In genomic region chr2:216242365-216242764, GRCh38 we compare ENCODE assay signal across 20 cellular contexts.
DNase-seq lines count a peak whose midpoint lies in the region; ATAC-seq, FAIRE-seq and TF ChIP-seq lines count a peak whose summit lies in the region.
"Had no signal": no experiment of that assay in that cellular context is flagged by ENCODE, and none has a peak within 500 bp of the region (broad histone marks: within the 10 kb centered on the region; RNA-seq: fewer than 3 reads in every experiment).

No MANE protein-coding gene starts in this region.

- peaks cover 2 to 10% of the 10 kb centered on the region in 2 donors for H3K4me1 ChIP-seq in neuronal stem cell (ENCODE audit: control insufficient read depth in 2 of 2, insufficient read depth in 1 of 2, low read depth in 1 of 2, low read length in 2 of 2)

- peak overlapping the region; percentile 14 for H3K27ac ChIP-seq in neuronal stem cell (replicated peaks; ENCODE audit: low read length)
- H3K27ac ChIP-seq: skin epidermis, VCaP had no signal

- peaks cover 0 to 4% (median 0%) of the 10 kb centered on the region in 3 experiments for H3K27me3 ChIP-seq in neuronal stem cell (ENCODE audit: control insufficient read depth in 3 of 3, insufficient read depth in 3 of 3, low read depth in 1 of 3, low read length in 3 of 3)

- FAIRE-seq in H54 (lab: Jason Lieb, UNC): no peak
- FAIRE-seq: G401.6, urothelium cell line had no signal

- H3K4me3 ChIP-seq in neuronal stem cell (ENCODE audit: low read length in 2 of 2): no peak overlapping the region
- H3K4me3 ChIP-seq: skin epidermis had no signal

- peak in 2 of 3 experiments; percentile 38 to 67 for DNase-seq in NCI-H1417 (lab: John Stamatoyannopoulos, UW)
- DNase-seq in NCI-H1417 treated with DMSO at 0.1 percent for 48 hours (lab: John Stamatoyannopoulos, UW): no peak
- DNase-seq in NCI-H146 (lab: John Stamatoyannopoulos, UW): peak; percentile 92
- peak; percentile 33 for DNase-seq in SK-N-DZ (ENCODE audit: low spot score)
- no peak for DNase-seq in neuronal stem cell (ENCODE audit: low spot score)
- no peak for DNase-seq in GM19238 (ENCODE audit: insufficient read length, low spot score)
- DNase-seq in H54 (ENCODE audit: insufficient read length, low spot score): no peak
- DNase-seq: 8988T; activated naive CD4-positive, alpha-beta T cell; CD4-positive, alpha-beta memory T cell; KBM-7; mesenchymal stem cell; NCI-H1930; OCI-M1; stimulated activated naive CD4-positive, alpha-beta T cell had no signal

- H2BK12ac ChIP-seq in neuronal stem cell (ENCODE audit: low read length): peak overlapping the region; percentile 63

- H2BK120ac ChIP-seq in neuronal stem cell (ENCODE audit: low read depth, low read length): no peak overlapping the region

- no peak overlapping the region for H3K9ac ChIP-seq in neuronal stem cell (ENCODE audit: low read depth, low read length, poor library complexity)

- H3K4me2 ChIP-seq in neuronal stem cell (ENCODE audit: insufficient read depth, low read length, poor library complexity, severe bottlenecking): no peak overlapping the region

- H3K4ac ChIP-seq in neuronal stem cell (ENCODE audit: low read length): no peak overlapping the region

- H3K14ac ChIP-seq in neuronal stem cell (ENCODE audit: low read length): no peak overlapping the region

- no peaks in the 10 kb centered on the region for H3K79me1 ChIP-seq in neuronal stem cell (ENCODE audit: low read depth, low read length)

- no peak overlapping the region for H4K91ac ChIP-seq in neuronal stem cell (ENCODE audit: low read depth, low read length, poor library complexity)

- TF ChIP-seq POLR2A in H54 (IDR thresholded peaks at IDR 0.05; ENCODE audit: low read depth, low read length): no peak

- no peak overlapping the region for H3K23ac ChIP-seq in neuronal stem cell (ENCODE audit: low read depth, low read length, poor library complexity)

- H2AK5ac ChIP-seq in neuronal stem cell (ENCODE audit: low read depth, low read length): no peak overlapping the region

- ATAC-seq in HG02852 (IDR thresholded peaks at IDR 0.05; ENCODE audit: unreplicated experiment): no peak

- H3K36me3 ChIP-seq in neuronal stem cell (replicated peaks in 1 of 2; ENCODE audit: control insufficient read depth in 2 of 2, insufficient read depth in 2 of 2, low read length in 2 of 2): no peaks in the 10 kb centered on the region

- WGBS in neuronal stem cell (ENCODE audit: extremely low coverage in 2 of 2, insufficient read length in 2 of 2, insufficient replicate concordance in 1 of 2), 2 donors: no CpG with 5 or more reads among the region's 6 CpGs

- H2AFZ ChIP-seq in neuronal stem cell (ENCODE audit: low read length): peak overlapping the region; percentile 24

- no peak overlapping the region for H2BK15ac ChIP-seq in neuronal stem cell (ENCODE audit: low read length)

- no peaks in the 10 kb centered on the region for H3K9me3 ChIP-seq in neuronal stem cell (replicated peaks in 1 of 2; ENCODE audit: control insufficient read depth in 2 of 2, insufficient read depth in 1 of 2, low read depth in 1 of 2, low read length in 2 of 2)

- H3K18ac ChIP-seq in neuronal stem cell (ENCODE audit: low read length): peak overlapping the region; percentile 8

- H2BK5ac ChIP-seq in neuronal stem cell (ENCODE audit: low read length): no peak overlapping the region

- no peak overlapping the region for H4K8ac ChIP-seq in neuronal stem cell (ENCODE audit: low read depth, low read length)

Comparison
In these comparisons a context has a peak if more than half of its experiments do, and no peak if none do; other contexts are left out.
1. DNase-seq: peak in NCI-H1417 (2 of 3), NCI-H146 (single experiment) and SK-N-DZ (single experiment); none in NCI-H1417 treated with DMSO at 0.1 percent for 48 hours (single experiment), neuronal stem cell (single experiment), GM19238 (single experiment) and H54 (single experiment).